Comparison of ENCODE assay signal across 13 cellular contexts in the genomic region with DNA sequence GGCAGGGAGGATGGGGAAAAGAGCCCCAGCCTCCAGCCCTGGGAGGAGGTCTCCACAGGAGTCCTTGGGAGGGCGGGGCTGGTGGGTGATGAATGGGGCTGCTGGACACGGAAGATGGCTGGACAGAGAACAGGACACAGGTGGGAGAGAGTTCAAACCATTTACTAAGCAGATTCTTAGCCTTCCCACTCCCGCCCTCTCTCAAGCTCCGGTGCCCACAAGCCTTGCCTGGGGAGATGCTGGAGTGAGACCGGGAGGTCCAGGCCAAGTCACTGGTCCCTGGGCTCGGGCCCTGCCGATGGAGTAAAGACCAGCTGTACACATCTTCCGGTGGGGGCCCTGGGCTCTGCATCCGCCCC. TPM values are rescaled to one million over a fixed set of nuclear protein-coding genes. Genes with fewer than 3 reads are reported as not detected.
DNase-seq lines count a peak whose midpoint lies in the region; ATAC-seq and TF ChIP-seq lines count a peak whose summit lies in the region.
"Had no signal": no experiment of that assay in that cellular context is flagged by ENCODE, and none has a peak within 500 bp of the region (broad histone marks: within the 10 kb centered on the region; RNA-seq: fewer than 3 reads in every experiment).

No MANE protein-coding gene starts in this region.

- ATAC-seq in activated T-cell treated with anti-CD3 and anti-CD28 coated beads, Interleukin-2, amount 50 U/mL, for 72 hours (replicated peaks in 1 of 2), result no peak
- ATAC-seq in memory B cell (ENCODE audit: low read depth), result no peak
- ATAC-seq: effector memory CD8-positive, alpha-beta T cell had no signal

- no peaks in the 10 kb centered on the region for H3K9me3 ChIP-seq in thymus (ENCODE audit: control insufficient read depth)

- H3K4me1 Mint-ChIP-seq in activated T-cell treated with anti-CD3 and anti-CD28 coated beads, Interleukin-2, amount 50 U/mL, for 72 hours (ENCODE audit: low read depth), result peaks cover 17% of the 10 kb centered on the region
- peaks cover 6% of the 10 kb centered on the region for H3K4me1 Mint-ChIP-seq in memory B cell

- no peaks in the 10 kb centered on the region for H3K9me3 Mint-ChIP-seq in activated T-cell treated with anti-CD3 and anti-CD28 coated beads, Interleukin-2, amount 50 U/mL, for 72 hours
- no peaks in the 10 kb centered on the region for H3K9me3 Mint-ChIP-seq in memory B cell
- H3K9me3 Mint-ChIP-seq: effector memory CD8-positive, alpha-beta T cell had no signal

- 43% methylated on average over 9 of the region's 9 CpGs for WGBS in thymus

- H3K36me3 Mint-ChIP-seq in activated T-cell treated with anti-CD3 and anti-CD28 coated beads, Interleukin-2, amount 50 U/mL, for 72 hours (ENCODE audit: insufficient read depth in 2 of 2), result peaks cover 2 to 12% of the 10 kb centered on the region in 2 donors
- H3K36me3 Mint-ChIP-seq in memory B cell, result no peaks in the 10 kb centered on the region

- DNase-seq in activated T-cell treated with anti-CD3 and anti-CD28 coated beads, Interleukin-2, amount 50 U/mL, for 72 hours, result no peak
- DNase-seq in activated T-cell treated with anti-CD3 and anti-CD28 coated beads, Interleukin-2, amount 50 U/mL, for 48 hours, result no peak
- DNase-seq in brain microvascular endothelial cell (no peak), memory B cell (ENCODE audit: low spot score in 2 of 2) (no peak), 8988T (no peak), ecto neural progenitor cell (ENCODE audit: low spot score) (no peak), SKM-1 (lab: John Stamatoyannopoulos, UW; ENCODE audit: unreplicated experiment) (no peak)
- DNase-seq: activated CD4-positive, alpha-beta T cell treated with anti-CD3 and anti-CD28 coated beads for 4 hours; effector memory CD8-positive, alpha-beta T cell; OCI-M1 had no signal

- H3K4me3 ChIP-seq in brain microvascular endothelial cell (ENCODE audit: low read depth, low read length) (peak overlapping the region; percentile 43), thymus (ENCODE audit: low read length) (peak overlapping the region; percentile 46)

- H3K27ac ChIP-seq in brain microvascular endothelial cell (no peak overlapping the region), thymus (ENCODE audit: low read depth) (no peak overlapping the region)
- H3K27ac ChIP-seq: C4-2B had no signal

- no peak for TF ChIP-seq CTCF in brain microvascular endothelial cell (IDR thresholded peaks at IDR 0.05; ENCODE audit: low read depth, low read length, missing control alignments)

- H3K27ac Mint-ChIP-seq in activated T-cell treated with anti-CD3 and anti-CD28 coated beads, Interleukin-2, amount 50 U/mL, for 72 hours, result no peak overlapping the region
- H3K27ac Mint-ChIP-seq in memory B cell, result no peak overlapping the region
- H3K27ac Mint-ChIP-seq: effector memory CD8-positive, alpha-beta T cell had no signal

- peak overlapping the region; percentile 49 to 78 for H3K4me3 Mint-ChIP-seq in activated T-cell treated with anti-CD3 and anti-CD28 coated beads, Interleukin-2, amount 50 U/mL, for 72 hours
- H3K4me3 Mint-ChIP-seq in memory B cell, result peak overlapping the region; percentile 57

- in situ Hi-C loops in brain microvascular endothelial cell (cut with HindIII; ENCODE audit: low pct_ligation_motif_present, low sequenced_read_pairs), result no loop called here

- H3K4me1 ChIP-seq in thymus (ENCODE audit: control insufficient read depth, insufficient read depth, low read length), result peaks cover 3% of the 10 kb centered on the region

- peaks cover 22% of the 10 kb centered on the region for H3K27me3 Mint-ChIP-seq in activated T-cell treated with anti-CD3 and anti-CD28 coated beads, Interleukin-2, amount 50 U/mL, for 72 hours (ENCODE audit: low read depth)
- H3K27me3 Mint-ChIP-seq in memory B cell, result peaks cover 23% of the 10 kb centered on the region

- peaks cover 8% of the 10 kb centered on the region for H3K27me3 ChIP-seq in brain microvascular endothelial cell (replicated peaks)
- peaks cover 25% of the 10 kb centered on the region for H3K27me3 ChIP-seq in thymus (ENCODE audit: control insufficient read depth, insufficient read depth)

- H3K36me3 ChIP-seq in brain microvascular endothelial cell (replicated peaks), result no peaks in the 10 kb centered on the region
- peaks cover 9% of the 10 kb centered on the region for H3K36me3 ChIP-seq in thymus (ENCODE audit: control insufficient read depth, insufficient read depth)

RNA-seq across cellular contexts. Expression of a gene that starts 1.4 kb away (rescaled TPM):
- total RNA-seq in activated T-cell treated with anti-CD3 and anti-CD28 coated beads, Interleukin-2, amount 50 U/mL, for 72 hours, result under 1 TPM; 0.30 to 0.36 TPM
- polyA plus RNA-seq in thymus, result 112 TPM
- total RNA-seq: HT1080 had no signal

RNA-seq across cellular contexts. Expression of a gene that starts 43.1 kb away (rescaled TPM):
- 100 to 1,000 TPM; 119 to 144 TPM for total RNA-seq in activated T-cell treated with anti-CD3 and anti-CD28 coated beads, Interleukin-2, amount 50 U/mL, for 72 hours
- polyA plus RNA-seq in thymus, result 5.1 TPM

RNA-seq across cellular contexts. Expression of a gene that starts 43.9 kb away (rescaled TPM):
- 10 to 100 TPM; 68.3 to 78.6 TPM for total RNA-seq in activated T-cell treated with anti-CD3 and anti-CD28 coated beads, Interleukin-2, amount 50 U/mL, for 72 hours
- polyA plus RNA-seq in thymus, result 130 TPM
